In genomic region chr20:63857751-63858392, GRCh38 we compare ENCODE assay signal across 1 cellular context.
TF ChIP-seq lines count a peak whose summit lies in the region.

No MANE protein-coding gene starts in this region.

TF ChIP-seq in HepG2, 621 proteins besides CTCF, POLR2A, EP300 and RAD21 (continued from another document and continues in another):
- TF ChIP-seq IKZF4 (CRISPR knock-in tag; IDR thresholded peaks at IDR 0.05; ENCODE audit: borderline replicate concordance, low read depth, not compliant biosample characterization) (no peak), MAFF (IDR thresholded peaks at IDR 0.05; ENCODE audit: low read depth, low read length) (0 out of 2 replicates have a peak, but pooled peaks have one; percentile 12), ZNF615 (CRISPR knock-in tag; IDR thresholded peaks at IDR 0.05; ENCODE audit: borderline replicate concordance) (no peak), SP140L (CRISPR knock-in tag; IDR thresholded peaks at IDR 0.05; ENCODE audit: borderline replicate concordance) (no peak), ZNF234 (CRISPR knock-in tag; conservative IDR thresholded peaks at IDR 0.05) (no peak), WIZ (CRISPR knock-in tag; IDR thresholded peaks at IDR 0.05) (no peak; the same call in 1 of the 2 replicates), MED1 (CRISPR knock-in tag; IDR thresholded peaks at IDR 0.05) (no peak), ATF1 (CRISPR knock-in tag; IDR thresholded peaks at IDR 0.05) (no peak), ATRX (CRISPR knock-in tag; IDR thresholded peaks at IDR 0.05; ENCODE audit: borderline replicate concordance) (no peak), CCAR2 (optimal IDR thresholded peaks at IDR 0.05; ENCODE audit: low read depth, low read length) (no peak), SCMH1 (CRISPR knock-in tag; IDR thresholded peaks at IDR 0.05; ENCODE audit: borderline replicate concordance) (no peak), FOXA3 (CRISPR knock-in tag; IDR thresholded peaks at IDR 0.05) (no peak), DNMT1 (CRISPR knock-in tag; IDR thresholded peaks at IDR 0.05) (no peak), ZNF34 (CRISPR knock-in tag; IDR thresholded peaks at IDR 0.05; ENCODE audit: borderline replicate concordance) (no peak), PHF8 (CRISPR knock-in tag; IDR thresholded peaks at IDR 0.05) (no peak), ZBTB33 (CRISPR knock-in tag; IDR thresholded peaks at IDR 0.05) (no peak), TOE1 (CRISPR knock-in tag; IDR thresholded peaks at IDR 0.05) (no peak), ZNF432 (CRISPR knock-in tag; IDR thresholded peaks at IDR 0.05; ENCODE audit: borderline replicate concordance) (no peak), JUND (CRISPR knock-in tag; IDR thresholded peaks at IDR 0.05) (no peak), THAP7 (CRISPR knock-in tag; IDR thresholded peaks at IDR 0.05) (no peak), AGO2 (optimal IDR thresholded peaks at IDR 0.05; ENCODE audit: low read depth, low read length) (no peak), NR1H2 (CRISPR knock-in tag; IDR thresholded peaks at IDR 0.05; ENCODE audit: borderline replicate concordance, low read depth) (no peak), ZFP1 (CRISPR knock-in tag; IDR thresholded peaks at IDR 0.05) (no peak), ISX (CRISPR knock-in tag; conservative IDR thresholded peaks at IDR 0.05) (no peak), RFXANK (CRISPR knock-in tag; IDR thresholded peaks at IDR 0.05) (no peak), SYNCRIP (IDR thresholded peaks at IDR 0.05; ENCODE audit: insufficient read depth, low read depth, low read length) (no peak), NFKB2 (CRISPR knock-in tag; IDR thresholded peaks at IDR 0.05; ENCODE audit: borderline replicate concordance) (no peak), GTF3A (CRISPR knock-in tag; conservative IDR thresholded peaks at IDR 0.05) (no peak; the same call in 1 of the 2 replicates), NCOR1 (IDR thresholded peaks at IDR 0.05; ENCODE audit: borderline replicate concordance, low read length) (no peak), ATF7 (IDR thresholded peaks at IDR 0.05) (no peak), ATF7 (CRISPR knock-in tag; IDR thresholded peaks at IDR 0.05) (0 out of 2 replicates have a peak, but pooled peaks have one; percentile 10), GRHL1 (CRISPR knock-in tag; conservative IDR thresholded peaks at IDR 0.05) (no peak), EED (CRISPR knock-in tag; IDR thresholded peaks at IDR 0.05) (0 out of 2 replicates have a peak, but pooled peaks have one; percentile 1), ZBTB42 (CRISPR knock-in tag; IDR thresholded peaks at IDR 0.05) (peak; percentile 89), ZNF570 (CRISPR knock-in tag; IDR thresholded peaks at IDR 0.05; ENCODE audit: borderline replicate concordance) (no peak), THRA (CRISPR knock-in tag; IDR thresholded peaks at IDR 0.05; ENCODE audit: borderline replicate concordance) (no peak), ZNF383 (CRISPR knock-in tag; IDR thresholded peaks at IDR 0.05; ENCODE audit: borderline replicate concordance) (no peak), CBX5 (CRISPR knock-in tag; IDR thresholded peaks at IDR 0.05; ENCODE audit: borderline replicate concordance) (no peak), RFX3 (CRISPR knock-in tag; IDR thresholded peaks at IDR 0.05) (no peak), DRAP1 (CRISPR knock-in tag; IDR thresholded peaks at IDR 0.05) (no peak), REPIN1 (CRISPR knock-in tag; IDR thresholded peaks at IDR 0.05; ENCODE audit: borderline replicate concordance, low read depth) (no peak), ZSCAN21 (CRISPR knock-in tag; IDR thresholded peaks at IDR 0.05; ENCODE audit: borderline replicate concordance) (no peak; the same call in 1 of the 2 replicates), ZIK1 (CRISPR knock-in tag; IDR thresholded peaks at IDR 0.05; ENCODE audit: borderline replicate concordance, low read depth) (no peak), PHF21A (CRISPR knock-in tag; IDR thresholded peaks at IDR 0.05) (0 out of 2 replicates have a peak, but pooled peaks have one; percentile 16), CCDC6 (CRISPR knock-in tag; IDR thresholded peaks at IDR 0.05) (no peak), ZNF572 (CRISPR knock-in tag; IDR thresholded peaks at IDR 0.05) (no peak), ZNF550 (CRISPR knock-in tag; IDR thresholded peaks at IDR 0.05; ENCODE audit: borderline replicate concordance) (no peak), MAFG (CRISPR knock-in tag; IDR thresholded peaks at IDR 0.05) (peak; percentile 32; the same call in 1 of the 2 replicates), THAP11 (CRISPR knock-in tag; IDR thresholded peaks at IDR 0.05) (no peak), ARHGAP35 (CRISPR knock-in tag; IDR thresholded peaks at IDR 0.05; ENCODE audit: borderline replicate concordance) (no peak), PHF20 (CRISPR knock-in tag; IDR thresholded peaks at IDR 0.05) (no peak), HIC2 (CRISPR knock-in tag; IDR thresholded peaks at IDR 0.05; ENCODE audit: low read depth) (no peak), RBAK (CRISPR knock-in tag; IDR thresholded peaks at IDR 0.05) (no peak; the same call in 1 of the 2 replicates), DDIT3 (CRISPR knock-in tag; IDR thresholded peaks at IDR 0.05) (no peak), FOXK1 (CRISPR knock-in tag; IDR thresholded peaks at IDR 0.05; ENCODE audit: borderline replicate concordance, low read depth) (no peak), MED8 (CRISPR knock-in tag; IDR thresholded peaks at IDR 0.05; ENCODE audit: insufficient replicate concordance) (no peak), ZNF816 (CRISPR knock-in tag; IDR thresholded peaks at IDR 0.05; ENCODE audit: borderline replicate concordance) (no peak), MXD4 (CRISPR knock-in tag; IDR thresholded peaks at IDR 0.05) (no peak), ONECUT2 (CRISPR knock-in tag; IDR thresholded peaks at IDR 0.05) (no peak), CSRNP2 (CRISPR knock-in tag; conservative IDR thresholded peaks at IDR 0.05; ENCODE audit: low read depth) (no peak), ATF2 (CRISPR knock-in tag; IDR thresholded peaks at IDR 0.05) (no peak), ZNF747 (CRISPR knock-in tag; IDR thresholded peaks at IDR 0.05; ENCODE audit: borderline replicate concordance) (no peak), ZNF704 (CRISPR knock-in tag; IDR thresholded peaks at IDR 0.05; ENCODE audit: borderline replicate concordance) (no peak)
